ENCODE assay signal across 36 cellular contexts in the genomic region with DNA sequence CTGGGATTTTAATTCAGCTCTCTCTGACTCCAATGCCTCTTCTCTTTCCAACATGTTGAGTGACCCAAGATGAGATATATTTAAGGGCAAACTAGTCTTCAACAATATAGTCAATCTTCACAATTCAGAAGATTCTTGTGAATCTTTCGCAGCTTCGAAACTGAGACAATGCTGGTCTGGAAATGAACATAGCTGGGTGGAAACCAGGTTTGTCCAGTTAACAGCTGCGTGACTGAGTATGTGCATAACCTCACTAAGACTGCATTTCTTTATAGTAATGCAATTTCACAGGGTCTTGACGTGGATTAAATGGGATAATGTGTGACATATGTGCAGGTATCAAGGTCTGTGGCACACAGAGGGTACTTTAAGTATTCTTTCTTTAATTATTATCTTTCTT. TPM values are rescaled to one million over a fixed set of nuclear protein-coding genes. Genes with fewer than 3 reads are reported as not detected.
"Had no signal": no experiment of that assay in that cellular context is flagged by ENCODE, and none has a peak within 500 bp of the region (broad histone marks: within the 10 kb centered on the region; RNA-seq: fewer than 3 reads in every experiment).

No MANE protein-coding gene starts in this region.

- DNase-seq: activated effector memory CD4-positive, alpha-beta T cell treated with anti-CD3 and anti-CD28 coated beads, Interleukin-2, amount 50 U/mL, for 16 hours; activated effector memory CD4-positive, alpha-beta T cell treated with Interleukin-2 at 50 U/mL for 16 hours; activated gamma-delta T cell; activated gamma-delta T cell treated with Interleukin-2 at 50 U/mL for 16 hours; activated naive CD4-positive, alpha-beta T cell; activated naive CD4-positive, alpha-beta T cell treated with anti-CD3 and anti-CD28 coated beads for 36 hours; activated naive CD4-positive, alpha-beta T cell treated with anti-CD3 and anti-CD28 coated beads, Interleukin-2, amount 10 ng/mL, durations not matched to agents 7 days and 5 days; activated naive CD4-positive, alpha-beta T cell treated with anti-CD3 and anti-CD28 coated beads, Interleukin-2, amount 50 U/mL, for 16 hours; activated naive CD4-positive, alpha-beta T cell treated with Interleukin-2 at 50 U/mL for 16 hours; activated naive CD8-positive, alpha-beta T cell treated with anti-CD3 and anti-CD28 coated beads for 36 hours; activated naive CD8-positive, alpha-beta T cell treated with anti-CD3 and anti-CD28 coated beads, Interleukin-2, amount 10 ng/mL, durations not matched to agents 7 days and 5 days; activated naive CD8-positive, alpha-beta T cell treated with anti-CD3 and anti-CD28 coated beads, Interleukin-2, amount 50 U/mL, for 24 hours; activated T-cell treated with anti-CD3 and anti-CD28 coated beads, Interleukin-2, amount 50 U/mL, for 1 hour; activated T-cell treated with anti-CD3 and anti-CD28 coated beads, Interleukin-2, amount 50 U/mL, for 24 hours; activated T-cell treated with anti-CD3 and anti-CD28 coated beads, Interleukin-2, amount 50 U/mL, for 4 hours; activated T-cell treated with anti-CD3 and anti-CD28 coated beads, Interleukin-2, amount 50 U/mL, for 48 hours; activated T-cell treated with anti-CD3 and anti-CD28 coated beads, Interleukin-2, amount 50 U/mL, for 72 hours; adrenal gland; amniotic stem cell; amygdala; anterior cingulate cortex; aorta; body of pancreas; brain microvascular endothelial cell; caudate nucleus; central memory CD4-positive, alpha-beta T cell; cerebellar nuclear complex had no signal

- H3K27me3 ChIP-seq: adrenal gland, ascending aorta, body of pancreas, brain microvascular endothelial cell, breast epithelium had no signal

- H3K4me3 ChIP-seq: adrenal gland, ascending aorta, body of pancreas, breast epithelium, cardiac muscle cell had no signal

- H3K4me1 ChIP-seq: adrenal gland, ascending aorta, body of pancreas, breast epithelium had no signal

- ATAC-seq: activated naive CD4-positive, alpha-beta T cell treated with anti-CD3 and anti-CD28 coated beads, Interleukin-2, amount 50 U/mL, for 72 hours; activated naive CD8-positive, alpha-beta T cell treated with anti-CD3 and anti-CD28 coated beads, Interleukin-2, amount 50 U/mL, for 24 hours; activated T-cell treated with anti-CD3 and anti-CD28 coated beads, Interleukin-2, amount 50 U/mL, for 4 hours; activated T-cell treated with anti-CD3 and anti-CD28 coated beads, Interleukin-2, amount 50 U/mL, for 72 hours; activated T-helper 17 cell treated with anti-CD3 and anti-CD28 coated beads, Interleukin-2, amount 50 U/mL, for 72 hours; body of pancreas had no signal

- H3K9me3 ChIP-seq: adrenal gland, ascending aorta, body of pancreas, breast epithelium had no signal

- H3K36me3 ChIP-seq: adrenal gland, ascending aorta, brain microvascular endothelial cell, breast epithelium, cardiac muscle cell had no signal

- H3K27ac ChIP-seq: adrenal gland, ascending aorta, body of pancreas, brain microvascular endothelial cell, breast epithelium, cardiac muscle cell had no signal

RNA-seq across cellular contexts. Expression of gene PTPRT, which starts 18.9 kb away (rescaled TPM):
- total RNA-seq: activated naive CD4-positive, alpha-beta T cell treated with anti-CD3 and anti-CD28 coated beads for 36 hours; activated naive CD4-positive, alpha-beta T cell treated with anti-CD3 and anti-CD28 coated beads, Interleukin-2, amount 50 U/mL, for 72 hours; activated naive CD8-positive, alpha-beta T cell treated with anti-CD3 and anti-CD28 coated beads for 36 hours; activated naive CD8-positive, alpha-beta T cell treated with anti-CD3 and anti-CD28 coated beads, Interleukin-2, amount 10 ng/mL, durations not matched to agents 7 days and 5 days; activated T-cell treated with anti-CD3 and anti-CD28 coated beads, Interleukin-2, amount 50 U/mL, for 4 hours; activated T-cell treated with anti-CD3 and anti-CD28 coated beads, Interleukin-2, amount 50 U/mL, for 72 hours; activated T-helper 1 cell treated with anti-CD3 and anti-CD28 coated beads, Interleukin-12 subunit alpha, Interleukin-12 subunit beta, Interleukin-2, Interleukin-4 antibody, amounts not matched to agents 30 ng/mL and 10 ng/mL and 1 ng/mL, durations not matched to agents 14 hours and 24 hours and 36 hours; activated T-helper 17 cell treated with anti-CD3 and anti-CD28 coated beads, Interleukin-2, amount 50 U/mL, for 72 hours; activated T-helper 2 cell treated with anti-CD3 and anti-CD28 coated beads, Interferon-gamma antibody, Interleukin-2, Interleukin-4, amounts not matched to agents 10 μg/mL and 5 μg/mL and 100 μg/mL, durations not matched to agents 14 hours and 24 hours and 36 hours; bronchial epithelial cell; chondrocyte had no signal
